In genomic region chr20:1225729-1226313, GRCh38 we compare ENCODE assay signal across 8 cellular contexts. TPM values are rescaled to one million over a fixed set of nuclear protein-coding genes. Genes with fewer than 3 reads are reported as not detected.
A peak's percentile ranks its signal among the peaks of the same experiment; 100 is the strongest.
DNase-seq lines count a peak whose midpoint lies in the region; ATAC-seq and TF ChIP-seq lines count a peak whose summit lies in the region.

Gene RAD21L1 (plus strand): TSS chr20:1226044. CDS start chr20:1228454, 2,410 bp downstream.

- no peaks in the 10 kb centered on the region for H3K36me3 Mint-ChIP-seq in nephron (ENCODE audit: low read depth)
- H3K36me3 Mint-ChIP-seq in stimulated activated effector memory CD8-positive, alpha-beta T cell treated with anti-CD3 and anti-CD28 coated beads, Interleukin-12 subunit alpha, Interleukin-12 subunit beta, amount 100 ng/mL, for 72 hours = peaks cover 5% of the 10 kb centered on the region

- H3K79me2 ChIP-seq in GM23248 (ENCODE audit: insufficient read depth) = no peaks in the 10 kb centered on the region

- no peaks in the 10 kb centered on the region for H3K4me1 ChIP-seq in GM23248 (ENCODE audit: insufficient read depth)

- no peak within 1 kb of the TSS for H3K27ac ChIP-seq in GM23248

- H3K4me2 ChIP-seq in GM23248 (ENCODE audit: unreplicated experiment) = peak within 1 kb of the TSS; percentile 96

- 0 to 3% methylated on average over 26 to 60 of the region's 66 CpGs for WGBS in GM23248 (ENCODE audit: low coverage in 1 of 2, low lambda C conversion rate in 2 of 2, missing lambda C conversion rate in 2 of 2), 2 experiments

- no peaks in the 10 kb centered on the region for H3F3A ChIP-seq in GM23248 (ENCODE audit: insufficient read depth)

- peaks cover 3% of the 10 kb centered on the region for H3K9me3 Mint-ChIP-seq in nephron
- peaks cover 2% of the 10 kb centered on the region for H3K9me3 Mint-ChIP-seq in stimulated activated effector memory CD8-positive, alpha-beta T cell treated with anti-CD3 and anti-CD28 coated beads, Interleukin-12 subunit alpha, Interleukin-12 subunit beta, amount 100 ng/mL, for 72 hours

- H2AFZ ChIP-seq in GM23248 = peak within 1 kb of the TSS; percentile 94

- no peaks in the 10 kb centered on the region for H3K27me3 ChIP-seq in GM23248 (replicated peaks; ENCODE audit: insufficient read depth)

- H3K9me2 ChIP-seq in GM23248 (ENCODE audit: insufficient read depth) = no peaks in the 10 kb centered on the region

- H3K4me3 ChIP-seq in AG09309 (ENCODE audit: control insufficient read depth, low read depth, low read length) (peak within 1 kb of the TSS; percentile 67), GM23248 (peak within 1 kb of the TSS; percentile 83), fibroblast of pulmonary artery (replicated peaks; ENCODE audit: low read depth, low read length) (peak within 1 kb of the TSS; percentile 72)

- ATAC-seq in stimulated activated effector memory CD8-positive, alpha-beta T cell treated with anti-CD3 and anti-CD28 coated beads, Interleukin-12 subunit alpha, Interleukin-12 subunit beta, amount 100 ng/mL, for 72 hours = peak; percentile 84

- peaks cover 43% of the 10 kb centered on the region for H3K27me3 Mint-ChIP-seq in nephron (ENCODE audit: low read depth)

- H3K4me3 Mint-ChIP-seq in nephron = peak within 1 kb of the TSS; percentile 84 to 88 (median 86)
- peak within 1 kb of the TSS; percentile 66 for H3K4me3 Mint-ChIP-seq in stimulated activated effector memory CD8-positive, alpha-beta T cell treated with anti-CD3 and anti-CD28 coated beads, Interleukin-12 subunit alpha, Interleukin-12 subunit beta, amount 100 ng/mL, for 72 hours

- DNase-seq in AG09309 (ENCODE audit: low read depth) = no peak
- DNase-seq in GM23248 = peak; percentile 88
- DNase-seq in activated T-helper 9 cell treated with anti-CD3 and anti-CD28 coated beads, Interleukin-2, amount 50 U/mL, for 16 hours (ENCODE audit: low read depth) = peak; percentile 74
- DNase-seq in fibroblast of pulmonary artery (ENCODE audit: low read depth) = peak; percentile 85
- peak; percentile 64 to 79 for DNase-seq in stimulated activated effector memory CD8-positive, alpha-beta T cell treated with anti-CD3 and anti-CD28 coated beads, Interleukin-12 subunit alpha, Interleukin-12 subunit beta, amount 100 ng/mL, for 72 hours (ENCODE audit: low spot score in 2 of 2)
- no peak for DNase-seq in DMS79 (lab: John Stamatoyannopoulos, UW)

- peak within 1 kb of the TSS in 1 of 3 experiments; percentile 57 for H3K27ac Mint-ChIP-seq in nephron
- H3K27ac Mint-ChIP-seq in stimulated activated effector memory CD8-positive, alpha-beta T cell treated with anti-CD3 and anti-CD28 coated beads, Interleukin-12 subunit alpha, Interleukin-12 subunit beta, amount 100 ng/mL, for 72 hours = no peak within 1 kb of the TSS

- no peaks in the 10 kb centered on the region for H4K20me1 ChIP-seq in GM23248 (ENCODE audit: insufficient read depth)

- no peaks in the 10 kb centered on the region for H3K9me3 ChIP-seq in GM23248 (ENCODE audit: low read depth)

- TF ChIP-seq CTCF in AG09309 (IDR thresholded peaks at IDR 0.05; ENCODE audit: control insufficient read depth, insufficient read depth, low read depth, low read length, missing control alignments) (no peak), fibroblast of pulmonary artery (IDR thresholded peaks at IDR 0.05; ENCODE audit: low read length, missing control alignments) (no peak), nephron (IDR thresholded peaks at IDR 0.05; ENCODE audit: unreplicated experiment in 3 of 3) (no peak)

- H3K4me1 Mint-ChIP-seq in nephron = no peaks in the 10 kb centered on the region
- peaks cover 14% of the 10 kb centered on the region for H3K4me1 Mint-ChIP-seq in stimulated activated effector memory CD8-positive, alpha-beta T cell treated with anti-CD3 and anti-CD28 coated beads, Interleukin-12 subunit alpha, Interleukin-12 subunit beta, amount 100 ng/mL, for 72 hours

- H3K9ac ChIP-seq in GM23248 = peak within 1 kb of the TSS; percentile 78

- in situ Hi-C loops in GM23248 (cut with MboI) = no loop called here

- H3K36me3 ChIP-seq in GM23248 (ENCODE audit: low read depth) = no peaks in the 10 kb centered on the region

TF ChIP-seq in PFSK-1, 5 proteins besides CTCF, POLR2A, EP300 and RAD21:
- TF ChIP-seq FOXP2 (optimal IDR thresholded peaks at IDR 0.05; ENCODE audit: borderline replicate concordance, extremely low read depth, extremely low read length, insufficient read depth) (no peak), TAF1 (IDR thresholded peaks at IDR 0.05; ENCODE audit: borderline replicate concordance, insufficient read depth, low read length) (no peak), SIN3A (IDR thresholded peaks at IDR 0.05; ENCODE audit: borderline replicate concordance, insufficient read depth, low read length) (no peak), POLR2AphosphoS5 (IDR thresholded peaks at IDR 0.05; ENCODE audit: low read depth, low read length) (peak; percentile 59; the same call in 1 of the 2 replicates), REST (IDR thresholded peaks at IDR 0.05; ENCODE audit: insufficient read depth in 1 of 2, low read depth in 2 of 2, low read length in 2 of 2) (no peak)

RNA-seq across cellular contexts. Expression of gene RAD21L1, which starts in this region (rescaled TPM):
- total RNA-seq in GM23248 (2014; rRNA removed; shearing (Covaris generic)) = not detected in 2 replicates
- polyA plus RNA-seq in GM23248 (2016; fragmentation: Nextera tagmentation; extraction: Ambion mirVana) = 0.16 TPM in 2 replicates
- not detected for polyA plus RNA-seq in PFSK-1 (2012; ENCODE audit: insufficient read length, low read depth)

Comparison
In these comparisons a context has a peak if more than half of its experiments do, and no peak if none do; other contexts are left out.
1. Peak in DNase-seq, H3K4me3 ChIP-seq, H3K9ac ChIP-seq and H3K4me2 ChIP-seq in GM23248; RNA of the gene not detected or under 1 TPM.
2. DNase-seq: peak in activated T-helper 9 cell treated with anti-CD3 and anti-CD28 coated beads, Interleukin-2, amount 50 U/mL, for 16 hours (single experiment), fibroblast of pulmonary artery (single experiment) and stimulated activated effector memory CD8-positive, alpha-beta T cell treated with anti-CD3 and anti-CD28 coated beads, Interleukin-12 subunit alpha, Interleukin-12 subunit beta, amount 100 ng/mL, for 72 hours (2 of 2); none in AG09309 (single experiment) and DMS79 (single experiment).
3. Peak in every context shown above with its lines, with median percentiles within 50 percentile points of each other: H3K4me3 ChIP-seq.